ENCODE assay signal across 33 cellular contexts in the genomic region with DNA sequence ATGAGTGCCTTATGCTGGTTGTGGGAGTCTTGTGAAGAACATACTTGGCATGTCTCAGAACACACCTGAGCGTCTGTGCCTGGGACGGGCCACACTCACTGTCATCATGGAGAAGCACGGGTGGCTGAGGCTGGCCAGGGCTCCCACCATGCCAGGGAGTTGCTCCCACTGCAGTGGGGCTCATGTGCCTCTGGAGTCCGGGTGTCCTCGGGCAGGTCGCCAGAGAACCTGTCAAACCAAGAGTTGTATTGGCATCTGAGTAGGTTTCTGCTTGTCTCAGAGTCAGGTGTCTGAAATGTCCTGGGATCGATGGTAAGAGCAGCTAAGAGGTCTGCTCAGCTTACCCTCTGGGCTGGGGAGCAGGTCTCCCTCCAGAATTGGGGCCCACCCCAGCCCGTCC.
"Had no signal": no experiment of that assay in that cellular context is flagged by ENCODE, and none has a peak within 500 bp of the region (broad histone marks: within the 10 kb centered on the region; RNA-seq: fewer than 3 reads in every experiment).

No MANE protein-coding gene starts in this region.

- DNase-seq: activated B cell treated with CpG ODN at 0.5 μM for 24 hours; activated CD4-positive, alpha-beta memory T cell treated with anti-CD3 and anti-CD28 coated beads for 36 hours; activated CD4-positive, alpha-beta T cell treated with anti-CD3 and anti-CD28 coated beads for 4 hours; activated CD4-positive, alpha-beta T cell treated with anti-CD3 and anti-CD28 coated beads, Interleukin-2, amount 10 ng/mL, durations not matched to agents 24 days and 14 days; activated CD4-positive, alpha-beta T cell treated with anti-CD3 and anti-CD28 coated beads, Interleukin-2, amount 50 U/mL, for 1 hour; activated CD4-positive, alpha-beta T cell treated with anti-CD3 and anti-CD28 coated beads, Interleukin-2, amount 50 U/mL, for 4 hours; activated CD4-positive, CD25-positive, alpha-beta regulatory T cell treated with anti-CD3 and anti-CD28 coated beads, Interleukin-2, amount 50 U/mL, for 72 hours; activated CD8-positive, alpha-beta memory T cell treated with anti-CD3 and anti-CD28 coated beads, Interleukin-2, amount 50 U/mL, for 4 hours; activated CD8-positive, alpha-beta T cell treated with anti-CD3 and anti-CD28 coated beads for 36 hours; activated effector memory CD4-positive, alpha-beta T cell treated with anti-CD3 and anti-CD28 coated beads, Interleukin-2, amount 50 U/mL, for 16 hours; activated naive CD4-positive, alpha-beta T cell treated with anti-CD3 and anti-CD28 coated beads, Interleukin-2, amount 10 ng/mL, durations not matched to agents 7 days and 5 days; activated naive CD4-positive, alpha-beta T cell treated with Interleukin-2 at 50 U/mL for 16 hours; activated naive CD8-positive, alpha-beta T cell treated with anti-CD3 and anti-CD28 coated beads, Interleukin-2, amount 10 ng/mL, durations not matched to agents 7 days and 5 days; activated naive CD8-positive, alpha-beta T cell treated with anti-CD3 and anti-CD28 coated beads, Interleukin-2, amount 50 U/mL, for 24 hours; activated T-cell treated with anti-CD3 and anti-CD28 coated beads for 4 hours; activated T-cell treated with anti-CD3 and anti-CD28 coated beads, Interleukin-2, amount 50 U/mL, for 1 hour; activated T-cell treated with anti-CD3 and anti-CD28 coated beads, Interleukin-2, amount 50 U/mL, for 48 hours; amygdala; anterior cingulate cortex; central memory CD4-positive, alpha-beta T cell; T-helper 1 cell; T-helper 2 cell; T-helper 9 cell had no signal

- ATAC-seq: activated CD8-positive, alpha-beta T cell treated with anti-CD3 and anti-CD28 coated beads for 36 hours; activated naive CD8-positive, alpha-beta T cell treated with anti-CD3 and anti-CD28 coated beads, Interleukin-2, amount 50 U/mL, for 24 hours; activated T-helper 17 cell treated with anti-CD3 and anti-CD28 coated beads, Interleukin-2, amount 50 U/mL, for 72 hours had no signal

- H3K27ac ChIP-seq: ascending aorta, cardiac muscle cell, VCaP had no signal

- H3K27me3 Mint-ChIP-seq: activated CD4-positive, alpha-beta memory T cell treated with anti-CD3 and anti-CD28 coated beads for 36 hours; activated CD4-positive, alpha-beta T cell treated with anti-CD3 and anti-CD28 coated beads, Interleukin-2, amount 10 ng/mL, durations not matched to agents 24 days and 14 days; activated CD8-positive, alpha-beta T cell treated with anti-CD3 and anti-CD28 coated beads for 36 hours; activated naive CD4-positive, alpha-beta T cell treated with anti-CD3 and anti-CD28 coated beads, Interleukin-2, amount 10 ng/mL, durations not matched to agents 7 days and 5 days; activated naive CD4-positive, alpha-beta T cell treated with anti-CD3 and anti-CD28 coated beads, Interleukin-2, amount 50 U/mL, for 24 hours; activated naive CD8-positive, alpha-beta T cell; activated naive CD8-positive, alpha-beta T cell treated with anti-CD3 and anti-CD28 coated beads, Interleukin-2, amount 10 ng/mL, durations not matched to agents 7 days and 5 days; activated naive CD8-positive, alpha-beta T cell treated with anti-CD3 and anti-CD28 coated beads, Interleukin-2, amount 50 U/mL, for 24 hours; activated T-helper 17 cell treated with anti-CD3 and anti-CD28 coated beads, Interleukin-2, amount 50 U/mL, for 72 hours; brain had no signal

- H3K4me3 ChIP-seq: ascending aorta, cardiac muscle cell had no signal

- H3K9me3 ChIP-seq: ascending aorta had no signal

- H3K9me3 Mint-ChIP-seq: activated B cell treated with CpG ODN at 0.5 μM for 24 hours; activated CD4-positive, alpha-beta memory T cell treated with anti-CD3 and anti-CD28 coated beads for 36 hours; activated CD4-positive, alpha-beta T cell treated with anti-CD3 and anti-CD28 coated beads, Interleukin-2, amount 10 ng/mL, durations not matched to agents 24 days and 14 days; activated CD8-positive, alpha-beta T cell treated with anti-CD3 and anti-CD28 coated beads for 36 hours; activated naive CD4-positive, alpha-beta T cell treated with anti-CD3 and anti-CD28 coated beads, Interleukin-2, amount 10 ng/mL, durations not matched to agents 7 days and 5 days; activated naive CD4-positive, alpha-beta T cell treated with anti-CD3 and anti-CD28 coated beads, Interleukin-2, amount 50 U/mL, for 24 hours; activated naive CD8-positive, alpha-beta T cell treated with anti-CD3 and anti-CD28 coated beads, Interleukin-2, amount 10 ng/mL, durations not matched to agents 7 days and 5 days; activated naive CD8-positive, alpha-beta T cell treated with anti-CD3 and anti-CD28 coated beads, Interleukin-2, amount 50 U/mL, for 24 hours; activated T-helper 1 cell treated with anti-CD3 and anti-CD28 coated beads, Interleukin-12 subunit alpha, Interleukin-12 subunit beta, Interleukin-2, Interleukin-4 antibody, amounts not matched to agents 30 ng/mL and 10 ng/mL and 1 ng/mL, durations not matched to agents 14 hours and 24 hours and 36 hours; activated T-helper 17 cell treated with anti-CD3 and anti-CD28 coated beads, Interleukin-2, amount 50 U/mL, for 72 hours; brain; T-helper 1 cell treated with Interleukin-12 subunit alpha and Interleukin-12 subunit beta and Interleukin-4 antibody, amounts not matched to agents 30 μg/mL and 1 μg/mL, for 36 hours; T-helper 2 cell treated with Interferon-gamma antibody and Interleukin-4, amounts not matched to agents 5 μg/mL and 100 μg/mL, for 36 hours had no signal

- H3K27me3 ChIP-seq: ascending aorta, cardiac muscle cell had no signal

- H3K4me1 Mint-ChIP-seq: activated CD4-positive, alpha-beta T cell treated with anti-CD3 and anti-CD28 coated beads, Interleukin-2, amount 10 ng/mL, durations not matched to agents 24 days and 14 days; activated naive CD4-positive, alpha-beta T cell treated with anti-CD3 and anti-CD28 coated beads, Interleukin-2, amount 10 ng/mL, durations not matched to agents 7 days and 5 days; activated naive CD4-positive, alpha-beta T cell treated with anti-CD3 and anti-CD28 coated beads, Interleukin-2, amount 50 U/mL, for 24 hours; activated T-helper 17 cell treated with anti-CD3 and anti-CD28 coated beads, Interleukin-2, amount 50 U/mL, for 72 hours had no signal

- H3K4me1 ChIP-seq: ascending aorta had no signal

- H3K27ac Mint-ChIP-seq: activated B cell treated with CpG ODN at 0.5 μM for 24 hours; activated CD4-positive, alpha-beta memory T cell treated with anti-CD3 and anti-CD28 coated beads for 36 hours; activated CD4-positive, alpha-beta T cell treated with anti-CD3 and anti-CD28 coated beads, Interleukin-2, amount 10 ng/mL, durations not matched to agents 24 days and 14 days; activated CD8-positive, alpha-beta T cell treated with anti-CD3 and anti-CD28 coated beads for 36 hours; activated naive CD4-positive, alpha-beta T cell treated with anti-CD3 and anti-CD28 coated beads, Interleukin-2, amount 10 ng/mL, durations not matched to agents 7 days and 5 days; activated naive CD4-positive, alpha-beta T cell treated with anti-CD3 and anti-CD28 coated beads, Interleukin-2, amount 50 U/mL, for 24 hours; activated naive CD8-positive, alpha-beta T cell; activated naive CD8-positive, alpha-beta T cell treated with anti-CD3 and anti-CD28 coated beads, Interleukin-2, amount 10 ng/mL, durations not matched to agents 7 days and 5 days; activated naive CD8-positive, alpha-beta T cell treated with anti-CD3 and anti-CD28 coated beads, Interleukin-2, amount 50 U/mL, for 24 hours; activated T-helper 1 cell treated with anti-CD3 and anti-CD28 coated beads, Interleukin-12 subunit alpha, Interleukin-12 subunit beta, Interleukin-2, Interleukin-4 antibody, amounts not matched to agents 30 ng/mL and 10 ng/mL and 1 ng/mL, durations not matched to agents 14 hours and 24 hours and 36 hours; activated T-helper 17 cell treated with anti-CD3 and anti-CD28 coated beads, Interleukin-2, amount 50 U/mL, for 72 hours; brain; T-helper 1 cell treated with Interleukin-12 subunit alpha and Interleukin-12 subunit beta and Interleukin-4 antibody, amounts not matched to agents 30 μg/mL and 1 μg/mL, for 36 hours; T-helper 2 cell treated with Interferon-gamma antibody and Interleukin-4, amounts not matched to agents 5 μg/mL and 100 μg/mL, for 36 hours had no signal

- H3K36me3 Mint-ChIP-seq: activated naive CD8-positive, alpha-beta T cell had no signal

- H3K4me3 Mint-ChIP-seq: activated B cell treated with CpG ODN at 0.5 μM for 24 hours; activated CD4-positive, alpha-beta memory T cell treated with anti-CD3 and anti-CD28 coated beads for 36 hours; activated CD4-positive, alpha-beta T cell treated with anti-CD3 and anti-CD28 coated beads, Interleukin-2, amount 10 ng/mL, durations not matched to agents 24 days and 14 days; activated CD8-positive, alpha-beta T cell treated with anti-CD3 and anti-CD28 coated beads for 36 hours; activated naive CD4-positive, alpha-beta T cell treated with anti-CD3 and anti-CD28 coated beads, Interleukin-2, amount 10 ng/mL, durations not matched to agents 7 days and 5 days; activated naive CD4-positive, alpha-beta T cell treated with anti-CD3 and anti-CD28 coated beads, Interleukin-2, amount 50 U/mL, for 24 hours; activated naive CD8-positive, alpha-beta T cell; activated naive CD8-positive, alpha-beta T cell treated with anti-CD3 and anti-CD28 coated beads, Interleukin-2, amount 10 ng/mL, durations not matched to agents 7 days and 5 days; activated naive CD8-positive, alpha-beta T cell treated with anti-CD3 and anti-CD28 coated beads, Interleukin-2, amount 50 U/mL, for 24 hours; activated T-helper 1 cell treated with anti-CD3 and anti-CD28 coated beads, Interleukin-12 subunit alpha, Interleukin-12 subunit beta, Interleukin-2, Interleukin-4 antibody, amounts not matched to agents 30 ng/mL and 10 ng/mL and 1 ng/mL, durations not matched to agents 14 hours and 24 hours and 36 hours; activated T-helper 17 cell treated with anti-CD3 and anti-CD28 coated beads, Interleukin-2, amount 50 U/mL, for 72 hours; brain; T-helper 1 cell treated with Interleukin-12 subunit alpha and Interleukin-12 subunit beta and Interleukin-4 antibody, amounts not matched to agents 30 μg/mL and 1 μg/mL, for 36 hours; T-helper 2 cell treated with Interferon-gamma antibody and Interleukin-4, amounts not matched to agents 5 μg/mL and 100 μg/mL, for 36 hours had no signal
